Comparison of ENCODE assay signal across 8 cellular contexts in genomic region chr9:100472725-100473261, GRCh38. TPM values are rescaled to one million over a fixed set of nuclear protein-coding genes. Genes with fewer than 3 reads are reported as not detected.
DNase-seq lines count a peak whose midpoint lies in the region; ATAC-seq and FAIRE-seq lines count a peak whose summit lies in the region.

A gene with protein sequence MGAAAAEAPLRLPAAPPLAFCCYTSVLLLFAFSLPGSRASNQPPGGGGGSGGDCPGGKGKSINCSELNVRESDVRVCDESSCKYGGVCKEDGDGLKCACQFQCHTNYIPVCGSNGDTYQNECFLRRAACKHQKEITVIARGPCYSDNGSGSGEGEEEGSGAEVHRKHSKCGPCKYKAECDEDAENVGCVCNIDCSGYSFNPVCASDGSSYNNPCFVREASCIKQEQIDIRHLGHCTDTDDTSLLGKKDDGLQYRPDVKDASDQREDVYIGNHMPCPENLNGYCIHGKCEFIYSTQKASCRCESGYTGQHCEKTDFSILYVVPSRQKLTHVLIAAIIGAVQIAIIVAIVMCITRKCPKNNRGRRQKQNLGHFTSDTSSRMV (plus strand): TSS chr9:100473149. CDS start chr9:100473545, 396 bp downstream.

- peak within 1 kb of the TSS; percentile 79 for H3K4me3 Mint-ChIP-seq in stimulated activated memory B cell treated with anti-CD40 and anti-IgM and Interleukin-4, amounts not matched to agents 10 μg/mL and 1 μg/mL and 100 μg/mL, for 72 hours

- DNase-seq in Caki2 (ENCODE audit: low read depth) (peak; percentile 33), NCI-H1092 (lab: John Stamatoyannopoulos, UW) (peak; percentile 30), ecto neural progenitor cell (ENCODE audit: low spot score) (peak; percentile 94), medulla oblongata (ENCODE audit: extremely low spot score) (peak; percentile 80), RCC 7860 (ENCODE audit: low spot score) (no peak)
- DNase-seq in activated CD4-positive, alpha-beta T cell treated with anti-CD3 and anti-CD28 coated beads for 48 hours, result peak; percentile 70

- H3K36me3 Mint-ChIP-seq in stimulated activated memory B cell treated with anti-CD40 and anti-IgM and Interleukin-4, amounts not matched to agents 10 μg/mL and 1 μg/mL and 100 μg/mL, for 72 hours, result no peaks in the 10 kb centered on the region

- FAIRE-seq in RCC 7860 (lab: Jason Lieb, UNC), result no peak

- H3K9me3 Mint-ChIP-seq in stimulated activated memory B cell treated with anti-CD40 and anti-IgM and Interleukin-4, amounts not matched to agents 10 μg/mL and 1 μg/mL and 100 μg/mL, for 72 hours, result no peaks in the 10 kb centered on the region

- ATAC-seq in GM21737 (IDR thresholded peaks at IDR 0.05; ENCODE audit: unreplicated experiment), result peak; percentile 53
- no peak for ATAC-seq in stimulated activated memory B cell treated with anti-CD40 and anti-IgM and Interleukin-4, amounts not matched to agents 10 μg/mL and 1 μg/mL and 100 μg/mL, for 72 hours

- no peak within 1 kb of the TSS for H3K27ac Mint-ChIP-seq in stimulated activated memory B cell treated with anti-CD40 and anti-IgM and Interleukin-4, amounts not matched to agents 10 μg/mL and 1 μg/mL and 100 μg/mL, for 72 hours

- H3K4me1 Mint-ChIP-seq in stimulated activated memory B cell treated with anti-CD40 and anti-IgM and Interleukin-4, amounts not matched to agents 10 μg/mL and 1 μg/mL and 100 μg/mL, for 72 hours, result peaks cover 8% of the 10 kb centered on the region

- H3K27me3 Mint-ChIP-seq in stimulated activated memory B cell treated with anti-CD40 and anti-IgM and Interleukin-4, amounts not matched to agents 10 μg/mL and 1 μg/mL and 100 μg/mL, for 72 hours, result peaks cover 42% of the 10 kb centered on the region

- in situ Hi-C loops in Caki2 (cut with HindIII; ENCODE audit: low pct_unique_long_range_greater_than_20kb, low sequenced_read_pairs), result no loop called here

RNA-seq across cellular contexts. Expression of the gene that starts here (rescaled TPM):
- 3.1 and 27.3 TPM in 2 replicates for total RNA-seq in Caki2 (2014; rRNA removed; shearing (Covaris generic); ENCODE audit: low replicate concordance)
